Comparison of ENCODE assay signal across 15 cellular contexts in genomic region chr10:80530816-80531215, GRCh38. TPM values are rescaled to one million over a fixed set of nuclear protein-coding genes. Genes with fewer than 3 reads are reported as not detected.
A peak's percentile ranks its signal among the peaks of the same experiment; 100 is the strongest.
DNase-seq lines count a peak whose midpoint lies in the region; ATAC-seq and TF ChIP-seq lines count a peak whose summit lies in the region.
"Had no signal": no experiment of that assay in that cellular context is flagged by ENCODE, and none has a peak within 500 bp of the region (broad histone marks: within the 10 kb centered on the region; RNA-seq: fewer than 3 reads in every experiment).

No MANE protein-coding gene starts in this region.

- TF ChIP-seq CTCF in heart left ventricle (IDR thresholded peaks at IDR 0.05), result no peak
- TF ChIP-seq CTCF in heart right ventricle (IDR thresholded peaks at IDR 0.05), result no peak
- no peak for TF ChIP-seq CTCF in VCaP (conservative IDR thresholded peaks at IDR 0.05)
- TF ChIP-seq CTCF in glutamatergic neuron (IDR thresholded peaks at IDR 0.05; ENCODE audit: partially characterized antibody, unreplicated experiment), result no peak

- H3K27me3 Mint-ChIP-seq in glutamatergic neuron (ENCODE audit: unreplicated experiment), result peaks cover 6% of the 10 kb centered on the region

- H3K4me1 Mint-ChIP-seq in glutamatergic neuron (ENCODE audit: low read depth, unreplicated experiment), result peaks cover 6% of the 10 kb centered on the region

- ATAC-seq in heart left ventricle (no peak), heart right ventricle (no peak), GM18517 (IDR thresholded peaks at IDR 0.05; ENCODE audit: unreplicated experiment) (no peak), GM18867 (IDR thresholded peaks at IDR 0.05; ENCODE audit: unreplicated experiment) (no peak), sciatic nerve (no peak)

- H3K27me3 ChIP-seq in heart left ventricle, result no peaks in the 10 kb centered on the region
- no peaks in the 10 kb centered on the region for H3K27me3 ChIP-seq in heart right ventricle
- H3K27me3 ChIP-seq: body of pancreas, colonic mucosa, upper lobe of right lung had no signal

- H3K36me3 ChIP-seq in heart left ventricle (no peaks in the 10 kb centered on the region), heart right ventricle (no peaks in the 10 kb centered on the region)
- H3K36me3 ChIP-seq: colonic mucosa, upper lobe of right lung had no signal

- DNase-seq in heart left ventricle, result no peak
- no peak for DNase-seq in heart right ventricle
- no peak for DNase-seq in glutamatergic neuron
- DNase-seq in NCI-H146 (lab: John Stamatoyannopoulos, UW), result no peak
- no peak for DNase-seq in sciatic nerve (ENCODE audit: low spot score)
- DNase-seq: colonic mucosa, NCI-H187, NCI-H446, retina, upper lobe of right lung had no signal

- intact Hi-C loops in heart left ventricle (cut with DNase I) (no loop called here), heart right ventricle (cut with DNase I) (loop anchor here in 1 of 10 donors (1.0 kb wide), 1 partner anchor 87 kb away; no protein-coding TSS in a partner anchor), sciatic nerve (cut with DNase I) (no loop called here)

- no peak overlapping the region for H3K4me3 Mint-ChIP-seq in glutamatergic neuron (ENCODE audit: unreplicated experiment)

- H3K27ac ChIP-seq in heart left ventricle, result peak overlapping the region in 8 of 12 donors; percentile 31 to 74 (median 66)
- peak overlapping the region in 5 of 10 donors; percentile 14 to 84 (median 71) for H3K27ac ChIP-seq in heart right ventricle
- H3K27ac ChIP-seq in VCaP, result peak overlapping the region; percentile 57
- H3K27ac ChIP-seq: colonic mucosa had no signal

- peak overlapping the region; percentile 46 for H3K27ac Mint-ChIP-seq in glutamatergic neuron (ENCODE audit: unreplicated experiment)

- WGBS in heart left ventricle, 4 donors, result 43 to 66% (median 51%) methylated on average over 2 of the region's 2 CpGs
- 48 to 54% methylated on average over 2 of the region's 2 CpGs for WGBS in heart right ventricle, 2 donors

- TF ChIP-seq POLR2A in heart left ventricle (IDR thresholded peaks at IDR 0.05), result no peak

- peaks cover 7% of the 10 kb centered on the region for H3K36me3 Mint-ChIP-seq in glutamatergic neuron (ENCODE audit: unreplicated experiment)

- H3K9me3 ChIP-seq in heart left ventricle (no peaks in the 10 kb centered on the region), heart right ventricle (no peaks in the 10 kb centered on the region)
- H3K9me3 ChIP-seq: body of pancreas, Caco-2, colonic mucosa, upper lobe of right lung had no signal

- H3K4me1 ChIP-seq in heart left ventricle, result peaks cover 0 to 59% (median 18%) of the 10 kb centered on the region in 12 donors
- H3K4me1 ChIP-seq in heart right ventricle, result peaks cover 0 to 58% (median 28%) of the 10 kb centered on the region in 9 donors
- H3K4me1 ChIP-seq: colonic mucosa had no signal

- no peak overlapping the region for H3K4me3 ChIP-seq in heart left ventricle
- H3K4me3 ChIP-seq in heart right ventricle, result no peak overlapping the region
- H3K4me3 ChIP-seq: body of pancreas, colonic mucosa, upper lobe of right lung had no signal

- no peaks in the 10 kb centered on the region for H3K9me3 Mint-ChIP-seq in glutamatergic neuron (ENCODE audit: unreplicated experiment)

RNA-seq across cellular contexts. Expression of gene SH2D4B, which starts 6.9 kb away (rescaled TPM):
- total RNA-seq in heart left ventricle, result under 1 TPM in 1 of 9 donors, not detected in 8; 0.19 TPM
- polyA plus RNA-seq in heart left ventricle, result not detected
- not detected for total RNA-seq in heart right ventricle
- not detected for polyA plus RNA-seq in heart right ventricle
- total RNA-seq in glutamatergic neuron (ENCODE audit: unreplicated experiment), result 0.12 TPM
- total RNA-seq in sciatic nerve, result 0.18 TPM
- total RNA-seq: colonic mucosa had no signal
